Comparison of ENCODE assay signal across 13 cellular contexts in the genomic region with DNA sequence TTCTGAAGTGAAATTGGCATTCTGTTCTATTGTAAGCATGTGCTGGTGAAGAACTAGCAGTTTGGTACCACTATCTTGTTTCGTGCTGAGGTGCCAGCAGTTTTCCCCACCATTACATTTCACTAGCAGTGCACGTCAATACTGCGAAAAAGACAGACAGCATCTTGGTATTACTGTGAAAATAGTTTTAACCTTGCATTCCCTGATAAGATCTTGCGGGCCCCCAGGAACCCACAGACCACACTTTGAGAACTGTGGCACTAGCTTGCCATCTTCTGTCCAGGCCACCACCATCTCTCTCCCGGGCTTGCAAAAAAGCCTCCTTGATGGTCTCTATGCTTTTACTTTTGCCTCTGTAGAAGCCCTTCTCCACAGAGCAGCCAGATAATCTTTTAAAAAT.
DNase-seq lines count a peak whose midpoint lies in the region; ATAC-seq and TF ChIP-seq lines count a peak whose summit lies in the region.
"Had no signal": no experiment of that assay in that cellular context is flagged by ENCODE, and none has a peak within 500 bp of the region (broad histone marks: within the 10 kb centered on the region; RNA-seq: fewer than 3 reads in every experiment).

No MANE protein-coding gene starts in this region.

- H3K4me1 Mint-ChIP-seq in activated CD4-positive, alpha-beta T cell treated with anti-CD3 and anti-CD28 coated beads for 36 hours: peaks cover 81% of the 10 kb centered on the region
- peaks cover 28 to 30% of the 10 kb centered on the region in 2 donors for H3K4me1 Mint-ChIP-seq in natural killer cell treated with Interleukin-12 subunit alpha and Interleukin-12 subunit beta and Interleukin-15 and Interleukin-18, amount 100 ng/mL, for 72 hours (ENCODE audit: low read depth in 2 of 2)
- H3K4me1 Mint-ChIP-seq in stimulated activated naive B cell treated with anti-CD40 and anti-IgM and Interleukin-4, amounts not matched to agents 10 μg/mL and 1 μg/mL and 100 μg/mL, for 72 hours: peaks cover 52 to 88% of the 10 kb centered on the region in 2 donors

- H2AFZ ChIP-seq in neuronal stem cell (ENCODE audit: low read length): no peak overlapping the region
- H2AFZ ChIP-seq: neural progenitor cell had no signal

- H3K18ac ChIP-seq in neuronal stem cell (ENCODE audit: low read length): no peak overlapping the region

- H3K27ac Mint-ChIP-seq in activated CD4-positive, alpha-beta T cell treated with anti-CD3 and anti-CD28 coated beads for 36 hours: peak overlapping the region; percentile 72
- peak overlapping the region; percentile 4 to 18 for H3K27ac Mint-ChIP-seq in natural killer cell treated with Interleukin-12 subunit alpha and Interleukin-12 subunit beta and Interleukin-15 and Interleukin-18, amount 100 ng/mL, for 72 hours
- H3K27ac Mint-ChIP-seq in stimulated activated naive B cell treated with anti-CD40 and anti-IgM and Interleukin-4, amounts not matched to agents 10 μg/mL and 1 μg/mL and 100 μg/mL, for 72 hours: peak overlapping the region; percentile 79
- H3K27ac Mint-ChIP-seq: neural progenitor cell had no signal

- POLR2A ChIA-PET in activated CD4-positive, alpha-beta T cell treated with anti-CD3 and anti-CD28 coated beads for 36 hours (lab: Charles Lee): interaction anchor here (0.6 kb wide), 1 partner anchor 91 kb away, joined by 5 read pairs; no protein-coding TSS in a partner anchor

- no peak overlapping the region for H3K14ac ChIP-seq in neuronal stem cell (ENCODE audit: low read length)

- intact Hi-C loops in activated CD4-positive, alpha-beta T cell treated with anti-CD3 and anti-CD28 coated beads for 36 hours (cut with DNase I, micrococcal nuclease): loop anchor here (1.0 to 5.0 kb wide), 2 partner anchors 9 to 679 kb away; partner anchors contain the start of gene ANKRD6 (in 1 of the 2)

- H2BK120ac ChIP-seq in neuronal stem cell (ENCODE audit: low read depth, low read length): no peak overlapping the region

- peaks cover 61% of the 10 kb centered on the region for H3K36me3 Mint-ChIP-seq in activated CD4-positive, alpha-beta T cell treated with anti-CD3 and anti-CD28 coated beads for 36 hours (ENCODE audit: low read depth)
- peaks cover 36% of the 10 kb centered on the region for H3K36me3 Mint-ChIP-seq in natural killer cell treated with Interleukin-12 subunit alpha and Interleukin-12 subunit beta and Interleukin-15 and Interleukin-18, amount 100 ng/mL, for 72 hours
- peaks cover 46 to 55% of the 10 kb centered on the region in 2 donors for H3K36me3 Mint-ChIP-seq in stimulated activated naive B cell treated with anti-CD40 and anti-IgM and Interleukin-4, amounts not matched to agents 10 μg/mL and 1 μg/mL and 100 μg/mL, for 72 hours

- no peak for TF ChIP-seq CTCF in right atrium auricular region (IDR thresholded peaks at IDR 0.05)

- peak; percentile 43 for ATAC-seq in activated CD4-positive, alpha-beta T cell treated with anti-CD3 and anti-CD28 coated beads for 36 hours
- peak; percentile 81 to 86 for ATAC-seq in natural killer cell treated with Interleukin-12 subunit alpha and Interleukin-12 subunit beta and Interleukin-15 and Interleukin-18, amount 100 ng/mL, for 72 hours
- no peak for ATAC-seq in stimulated activated naive B cell treated with anti-CD40 and anti-IgM and Interleukin-4, amounts not matched to agents 10 μg/mL and 1 μg/mL and 100 μg/mL, for 72 hours (replicated peaks)
- no peak for ATAC-seq in HG02870 (IDR thresholded peaks at IDR 0.05; ENCODE audit: unreplicated experiment)

- no peak overlapping the region for H2BK5ac ChIP-seq in neuronal stem cell (ENCODE audit: low read length)

- H3K27me3 Mint-ChIP-seq in activated CD4-positive, alpha-beta T cell treated with anti-CD3 and anti-CD28 coated beads for 36 hours: no peaks in the 10 kb centered on the region
- peaks cover 8 to 31% of the 10 kb centered on the region in 2 donors for H3K27me3 Mint-ChIP-seq in natural killer cell treated with Interleukin-12 subunit alpha and Interleukin-12 subunit beta and Interleukin-15 and Interleukin-18, amount 100 ng/mL, for 72 hours
- H3K27me3 Mint-ChIP-seq in stimulated activated naive B cell treated with anti-CD40 and anti-IgM and Interleukin-4, amounts not matched to agents 10 μg/mL and 1 μg/mL and 100 μg/mL, for 72 hours: no peaks in the 10 kb centered on the region

- no peak overlapping the region for H3K4me2 ChIP-seq in neuronal stem cell (ENCODE audit: insufficient read depth, low read length, poor library complexity, severe bottlenecking)
- H3K4me2 ChIP-seq: neural progenitor cell had no signal

- H2AK5ac ChIP-seq in neuronal stem cell (ENCODE audit: low read depth, low read length): no peak overlapping the region

- no peaks in the 10 kb centered on the region for H3K79me1 ChIP-seq in neuronal stem cell (ENCODE audit: low read depth, low read length)

- H3K4me1 ChIP-seq in right atrium auricular region (no peaks in the 10 kb centered on the region), neuronal stem cell (ENCODE audit: control insufficient read depth in 2 of 2, insufficient read depth in 1 of 2, low read depth in 1 of 2, low read length in 2 of 2) (peaks cover 1 to 7% of the 10 kb centered on the region in 2 donors)
- H3K4me1 ChIP-seq: colonic mucosa had no signal

- H3K27me3 ChIP-seq in right atrium auricular region (no peaks in the 10 kb centered on the region), neuronal stem cell (ENCODE audit: control insufficient read depth in 3 of 3, insufficient read depth in 3 of 3, low read depth in 1 of 3, low read length in 3 of 3) (no peaks in the 10 kb centered on the region)
- H3K27me3 ChIP-seq: colonic mucosa, neural progenitor cell had no signal

- no peak overlapping the region for H2BK15ac ChIP-seq in neuronal stem cell (ENCODE audit: low read length)

- no CpG with 5 or more reads among the region's 5 CpGs for WGBS in neuronal stem cell (ENCODE audit: extremely low coverage in 2 of 2, insufficient read length in 2 of 2, insufficient replicate concordance in 1 of 2), 2 donors

- H4K91ac ChIP-seq in neuronal stem cell (ENCODE audit: low read depth, low read length, poor library complexity): no peak overlapping the region

- no peak overlapping the region for H3K4ac ChIP-seq in neuronal stem cell (ENCODE audit: low read length)

- H3K4me3 Mint-ChIP-seq in activated CD4-positive, alpha-beta T cell treated with anti-CD3 and anti-CD28 coated beads for 36 hours: peak overlapping the region; percentile 28
- H3K4me3 Mint-ChIP-seq in natural killer cell treated with Interleukin-12 subunit alpha and Interleukin-12 subunit beta and Interleukin-15 and Interleukin-18, amount 100 ng/mL, for 72 hours: peak overlapping the region; percentile 14
- no peak overlapping the region for H3K4me3 Mint-ChIP-seq in stimulated activated naive B cell treated with anti-CD40 and anti-IgM and Interleukin-4, amounts not matched to agents 10 μg/mL and 1 μg/mL and 100 μg/mL, for 72 hours
- H3K4me3 Mint-ChIP-seq: neural progenitor cell had no signal

- no peak overlapping the region for H3K9ac ChIP-seq in neuronal stem cell (ENCODE audit: low read depth, low read length, poor library complexity)
- H3K9ac ChIP-seq: neural progenitor cell had no signal

- H3K4me3 ChIP-seq in right atrium auricular region (no peak overlapping the region), neuronal stem cell (ENCODE audit: low read length in 2 of 2) (no peak overlapping the region)
- H3K4me3 ChIP-seq: colonic mucosa, neural progenitor cell had no signal

- peaks cover 0 to 14% of the 10 kb centered on the region in 2 donors for H3K9me3 ChIP-seq in right atrium auricular region
- H3K9me3 ChIP-seq in neuronal stem cell (replicated peaks in 1 of 2; ENCODE audit: control insufficient read depth in 2 of 2, insufficient read depth in 1 of 2, low read depth in 1 of 2, low read length in 2 of 2): peaks cover 0 to 10% of the 10 kb centered on the region in 2 donors
- H3K9me3 ChIP-seq: colonic mucosa had no signal

- DNase-seq in activated CD4-positive, alpha-beta T cell treated with anti-CD3 and anti-CD28 coated beads for 36 hours: peak; percentile 81
- DNase-seq in activated T-cell treated with anti-CD3 and anti-CD28 coated beads, Interleukin-2, amount 50 U/mL, for 48 hours: peak; percentile 79 to 80
- DNase-seq in natural killer cell treated with Interleukin-12 subunit alpha and Interleukin-12 subunit beta and Interleukin-15 and Interleukin-18, amount 100 ng/mL, for 72 hours (ENCODE audit: low spot score): peak; percentile 76
- no peak for DNase-seq in stimulated activated naive B cell treated with anti-CD40 and anti-IgM and Interleukin-4, amounts not matched to agents 10 μg/mL and 1 μg/mL and 100 μg/mL, for 72 hours
- DNase-seq in NCI-H1048 (lab: John Stamatoyannopoulos, UW) (no peak), right atrium auricular region (ENCODE audit: low spot score) (no peak), neuronal stem cell (ENCODE audit: low spot score) (no peak)
- DNase-seq: colonic mucosa, foreskin fibroblast, MM.1S, NCI-H524 treated with DMSO at 0.1 percent for 48 hours had no signal

- H4K8ac ChIP-seq in neuronal stem cell (ENCODE audit: low read depth, low read length): no peak overlapping the region

- H3K36me3 ChIP-seq in right atrium auricular region (no peaks in the 10 kb centered on the region), neuronal stem cell (replicated peaks in 1 of 2; ENCODE audit: control insufficient read depth in 2 of 2, insufficient read depth in 2 of 2, low read length in 2 of 2) (no peaks in the 10 kb centered on the region)
- H3K36me3 ChIP-seq: colonic mucosa, neural progenitor cell had no signal

- CTCF ChIA-PET in activated CD4-positive, alpha-beta T cell treated with anti-CD3 and anti-CD28 coated beads for 36 hours (lab: Charles Lee): interaction anchor here (0.7 to 1.6 kb wide), 4 partner anchors 9 to 166 kb away, joined by 3 to 4 read pairs (median 3); no protein-coding TSS in a partner anchor

- no peak overlapping the region for H3K23ac ChIP-seq in neuronal stem cell (ENCODE audit: low read depth, low read length, poor library complexity)

- H2BK12ac ChIP-seq in neuronal stem cell (ENCODE audit: low read length): no peak overlapping the region

- peaks cover 33% of the 10 kb centered on the region for H3K9me3 Mint-ChIP-seq in activated CD4-positive, alpha-beta T cell treated with anti-CD3 and anti-CD28 coated beads for 36 hours (ENCODE audit: low read depth)
- peaks cover 19% of the 10 kb centered on the region for H3K9me3 Mint-ChIP-seq in natural killer cell treated with Interleukin-12 subunit alpha and Interleukin-12 subunit beta and Interleukin-15 and Interleukin-18, amount 100 ng/mL, for 72 hours
- H3K9me3 Mint-ChIP-seq in stimulated activated naive B cell treated with anti-CD40 and anti-IgM and Interleukin-4, amounts not matched to agents 10 μg/mL and 1 μg/mL and 100 μg/mL, for 72 hours: peaks cover 24 to 31% of the 10 kb centered on the region in 2 donors

- no peak overlapping the region for H3K27ac ChIP-seq in right atrium auricular region
- no peak overlapping the region for H3K27ac ChIP-seq in neuronal stem cell (replicated peaks; ENCODE audit: low read length)
- H3K27ac ChIP-seq: colonic mucosa, neural progenitor cell had no signal

Comparison
In these comparisons a context has a peak if more than half of its experiments do, and no peak if none do; other contexts are left out.
1. ATAC-seq: peak in activated CD4-positive, alpha-beta T cell treated with anti-CD3 and anti-CD28 coated beads for 36 hours (single experiment) and natural killer cell treated with Interleukin-12 subunit alpha and Interleukin-12 subunit beta and Interleukin-15 and Interleukin-18, amount 100 ng/mL, for 72 hours (2 of 2); none in stimulated activated naive B cell treated with anti-CD40 and anti-IgM and Interleukin-4, amounts not matched to agents 10 μg/mL and 1 μg/mL and 100 μg/mL, for 72 hours (0 of 2) and HG02870 (single experiment).
2. DNase-seq: peak in activated CD4-positive, alpha-beta T cell treated with anti-CD3 and anti-CD28 coated beads for 36 hours (single experiment), activated T-cell treated with anti-CD3 and anti-CD28 coated beads, Interleukin-2, amount 50 U/mL, for 48 hours (2 of 2) and natural killer cell treated with Interleukin-12 subunit alpha and Interleukin-12 subunit beta and Interleukin-15 and Interleukin-18, amount 100 ng/mL, for 72 hours (single experiment); none in stimulated activated naive B cell treated with anti-CD40 and anti-IgM and Interleukin-4, amounts not matched to agents 10 μg/mL and 1 μg/mL and 100 μg/mL, for 72 hours (single experiment), NCI-H1048 (single experiment), right atrium auricular region (single experiment) and neuronal stem cell (single experiment).
3. H3K27ac Mint-ChIP-seq: peak in every context shown above with its lines; median percentile 79 in stimulated activated naive B cell treated with anti-CD40 and anti-IgM and Interleukin-4, amounts not matched to agents 10 μg/mL and 1 μg/mL and 100 μg/mL, for 72 hours; 72 in activated CD4-positive, alpha-beta T cell treated with anti-CD3 and anti-CD28 coated beads for 36 hours; 11 in natural killer cell treated with Interleukin-12 subunit alpha and Interleukin-12 subunit beta and Interleukin-15 and Interleukin-18, amount 100 ng/mL, for 72 hours.
4. H3K4me3 Mint-ChIP-seq: peak in activated CD4-positive, alpha-beta T cell treated with anti-CD3 and anti-CD28 coated beads for 36 hours (single experiment) and natural killer cell treated with Interleukin-12 subunit alpha and Interleukin-12 subunit beta and Interleukin-15 and Interleukin-18, amount 100 ng/mL, for 72 hours (single experiment); none in stimulated activated naive B cell treated with anti-CD40 and anti-IgM and Interleukin-4, amounts not matched to agents 10 μg/mL and 1 μg/mL and 100 μg/mL, for 72 hours (0 of 2).